ENCODE assay signal across 28 cellular contexts in the genomic region with DNA sequence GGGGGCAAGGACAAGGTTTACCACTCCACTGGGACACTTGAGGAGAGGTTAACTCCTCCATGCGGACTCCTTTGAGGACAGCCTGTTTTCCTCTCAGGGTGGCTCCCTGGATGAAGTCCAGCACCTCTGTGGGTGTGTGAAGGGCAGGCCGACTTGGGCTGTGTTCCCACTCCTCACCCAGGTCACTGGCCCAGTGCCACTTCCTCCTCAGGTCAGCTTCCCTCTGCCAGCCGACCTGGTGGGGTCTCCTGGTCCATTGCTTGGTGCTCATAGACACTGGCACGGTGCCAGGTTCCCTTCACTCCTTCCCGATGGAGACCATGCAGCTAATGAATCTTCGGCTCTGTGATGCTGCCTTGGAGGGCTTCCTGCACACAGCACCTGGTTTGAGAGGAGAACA.
"Had no signal": no experiment of that assay in that cellular context is flagged by ENCODE, and none has a peak within 500 bp of the region (broad histone marks: within the 10 kb centered on the region; RNA-seq: fewer than 3 reads in every experiment).

No MANE protein-coding gene starts in this region.

- ATAC-seq: activated CD4-positive, alpha-beta T cell treated with anti-CD3 and anti-CD28 coated beads for 36 hours; activated naive CD4-positive, alpha-beta T cell treated with anti-CD3 and anti-CD28 coated beads, Interleukin-2, amount 50 U/mL, for 72 hours; activated T-cell treated with anti-CD3 and anti-CD28 coated beads, Interleukin-2, amount 50 U/mL, for 72 hours; body of pancreas; effector memory CD8-positive, alpha-beta T cell; foreskin keratinocyte; gastrocnemius medialis; heart left ventricle had no signal

- H3K4me1 Mint-ChIP-seq: activated CD4-positive, alpha-beta T cell treated with anti-CD3 and anti-CD28 coated beads for 36 hours; activated CD4-positive, alpha-beta T cell treated with anti-CD3 and anti-CD28 coated beads, Interleukin-2, amount 10 ng/mL, durations not matched to agents 24 days and 14 days; activated naive CD4-positive, alpha-beta T cell treated with anti-CD3 and anti-CD28 coated beads, Interleukin-2, amount 10 ng/mL, durations not matched to agents 7 days and 5 days had no signal

- H3K9me3 Mint-ChIP-seq: activated CD4-positive, alpha-beta memory T cell treated with anti-CD3 and anti-CD28 coated beads for 36 hours; activated CD4-positive, alpha-beta T cell treated with anti-CD3 and anti-CD28 coated beads, Interleukin-2, amount 10 ng/mL, durations not matched to agents 24 days and 14 days; activated naive CD4-positive, alpha-beta T cell treated with anti-CD3 and anti-CD28 coated beads, Interleukin-2, amount 10 ng/mL, durations not matched to agents 7 days and 5 days; activated naive CD4-positive, alpha-beta T cell treated with anti-CD3 and anti-CD28 coated beads, Interleukin-2, amount 50 U/mL, for 72 hours; activated T-cell treated with anti-CD3 and anti-CD28 coated beads, Interleukin-2, amount 50 U/mL, for 24 hours; activated T-cell treated with anti-CD3 and anti-CD28 coated beads, Interleukin-2, amount 50 U/mL, for 72 hours; effector memory CD8-positive, alpha-beta T cell had no signal

- H3K4me3 Mint-ChIP-seq: activated CD4-positive, alpha-beta memory T cell treated with anti-CD3 and anti-CD28 coated beads for 36 hours; activated CD4-positive, alpha-beta T cell treated with anti-CD3 and anti-CD28 coated beads for 36 hours; activated CD4-positive, alpha-beta T cell treated with anti-CD3 and anti-CD28 coated beads, Interleukin-2, amount 10 ng/mL, durations not matched to agents 24 days and 14 days; activated naive CD4-positive, alpha-beta T cell treated with anti-CD3 and anti-CD28 coated beads, Interleukin-2, amount 10 ng/mL, durations not matched to agents 7 days and 5 days; activated T-cell treated with anti-CD3 and anti-CD28 coated beads, Interleukin-2, amount 50 U/mL, for 24 hours; activated T-cell treated with anti-CD3 and anti-CD28 coated beads, Interleukin-2, amount 50 U/mL, for 72 hours; effector memory CD8-positive, alpha-beta T cell had no signal

- H3K27ac ChIP-seq: body of pancreas, esophagus muscularis mucosa, foreskin keratinocyte, gastrocnemius medialis, heart left ventricle had no signal

- H3K4me1 ChIP-seq: body of pancreas, esophagus muscularis mucosa, foreskin keratinocyte, gastrocnemius medialis, heart left ventricle had no signal

- H3K4me3 ChIP-seq: body of pancreas, esophagus muscularis mucosa, gastrocnemius medialis, heart left ventricle had no signal

- H3K27me3 ChIP-seq: body of pancreas, foreskin keratinocyte, gastrocnemius medialis had no signal

- H3K9me3 ChIP-seq: body of pancreas, esophagus muscularis mucosa, gastrocnemius medialis, heart left ventricle had no signal

- FAIRE-seq: colon had no signal

- DNase-seq: activated CD4-positive, alpha-beta memory T cell treated with anti-CD3 and anti-CD28 coated beads for 36 hours; activated CD4-positive, alpha-beta T cell treated with anti-CD3 and anti-CD28 coated beads for 36 hours; activated CD4-positive, alpha-beta T cell treated with anti-CD3 and anti-CD28 coated beads, Interleukin-2, amount 10 ng/mL, durations not matched to agents 24 days and 14 days; activated CD4-positive, CD25-positive, alpha-beta regulatory T cell; activated CD4-positive, CD25-positive, alpha-beta regulatory T cell treated with anti-CD3 and anti-CD28 coated beads, Interleukin-2, amount 50 U/mL, for 72 hours; activated CD8-positive, alpha-beta memory T cell treated with anti-CD3 and anti-CD28 coated beads, Interleukin-2, amount 50 U/mL, for 48 hours; activated gamma-delta T cell; activated naive CD4-positive, alpha-beta T cell; activated naive CD4-positive, alpha-beta T cell treated with anti-CD3 and anti-CD28 coated beads, Interleukin-2, amount 10 ng/mL, durations not matched to agents 7 days and 5 days; activated T-cell treated with anti-CD3 and anti-CD28 coated beads for 4 hours; activated T-cell treated with anti-CD3 and anti-CD28 coated beads, Interleukin-2, amount 50 U/mL, for 24 hours; activated T-cell treated with anti-CD3 and anti-CD28 coated beads, Interleukin-2, amount 50 U/mL, for 72 hours; amniotic stem cell; anterior cingulate cortex; cortex of kidney; dermis blood vessel endothelial cell; effector CD4-positive, alpha-beta T cell; effector memory CD8-positive, alpha-beta T cell; erythroblast; foreskin keratinocyte; gastrocnemius medialis; glutamatergic neuron; T-helper 2 cell had no signal

- H3K36me3 Mint-ChIP-seq: activated CD4-positive, alpha-beta memory T cell treated with anti-CD3 and anti-CD28 coated beads for 36 hours; activated naive CD4-positive, alpha-beta T cell treated with anti-CD3 and anti-CD28 coated beads, Interleukin-2, amount 10 ng/mL, durations not matched to agents 7 days and 5 days; activated naive CD4-positive, alpha-beta T cell treated with anti-CD3 and anti-CD28 coated beads, Interleukin-2, amount 50 U/mL, for 72 hours had no signal

- H3K36me3 ChIP-seq: esophagus muscularis mucosa, gastrocnemius medialis had no signal

- H3K27me3 Mint-ChIP-seq: activated CD4-positive, alpha-beta memory T cell treated with anti-CD3 and anti-CD28 coated beads for 36 hours; activated CD4-positive, alpha-beta T cell treated with anti-CD3 and anti-CD28 coated beads, Interleukin-2, amount 10 ng/mL, durations not matched to agents 24 days and 14 days; activated naive CD4-positive, alpha-beta T cell treated with anti-CD3 and anti-CD28 coated beads, Interleukin-2, amount 10 ng/mL, durations not matched to agents 7 days and 5 days had no signal

- H3K27ac Mint-ChIP-seq: activated CD4-positive, alpha-beta memory T cell treated with anti-CD3 and anti-CD28 coated beads for 36 hours; activated CD4-positive, alpha-beta T cell treated with anti-CD3 and anti-CD28 coated beads for 36 hours; activated CD4-positive, alpha-beta T cell treated with anti-CD3 and anti-CD28 coated beads, Interleukin-2, amount 10 ng/mL, durations not matched to agents 24 days and 14 days; activated naive CD4-positive, alpha-beta T cell treated with anti-CD3 and anti-CD28 coated beads, Interleukin-2, amount 10 ng/mL, durations not matched to agents 7 days and 5 days; activated naive CD4-positive, alpha-beta T cell treated with anti-CD3 and anti-CD28 coated beads, Interleukin-2, amount 50 U/mL, for 72 hours; activated T-cell treated with anti-CD3 and anti-CD28 coated beads, Interleukin-2, amount 50 U/mL, for 24 hours; activated T-cell treated with anti-CD3 and anti-CD28 coated beads, Interleukin-2, amount 50 U/mL, for 72 hours; effector memory CD8-positive, alpha-beta T cell had no signal
